20 cellular contexts compared by ENCODE assay signal in the genomic region with DNA sequence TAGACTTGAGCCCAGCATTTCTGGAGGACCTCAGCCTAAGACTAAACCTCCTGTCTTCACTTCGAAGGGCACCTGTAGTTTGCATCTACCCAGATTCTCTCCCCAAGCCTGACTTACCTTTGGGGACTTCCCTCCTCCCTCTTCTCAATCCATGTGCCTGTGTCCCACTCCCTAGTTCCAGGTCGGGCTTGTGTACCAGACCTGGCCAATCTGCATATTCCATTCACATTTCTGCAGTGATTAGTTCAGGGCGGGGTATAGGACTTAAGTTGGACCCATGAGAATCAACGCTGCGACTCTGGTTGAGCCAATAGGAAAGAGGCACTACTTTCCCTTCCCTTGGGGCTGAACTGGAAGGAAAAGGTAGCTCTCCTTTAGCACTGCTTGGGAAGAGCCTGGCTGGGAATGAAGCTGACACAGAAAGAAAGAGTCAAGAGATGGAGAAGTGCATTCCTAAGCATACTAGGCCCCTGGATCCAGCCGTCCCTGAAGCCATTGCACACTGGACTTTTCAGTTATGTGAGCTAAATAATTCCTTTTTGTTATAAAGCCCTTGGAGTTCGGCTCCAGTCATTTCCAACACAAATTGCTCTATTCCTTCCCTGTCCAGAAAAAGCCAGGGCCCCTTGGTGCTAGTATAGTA. TPM values are rescaled to one million over a fixed set of nuclear protein-coding genes. Genes with fewer than 3 reads are reported as not detected.
DNase-seq lines count a peak whose midpoint lies in the region; ATAC-seq, FAIRE-seq and TF ChIP-seq lines count a peak whose summit lies in the region.
"Had no signal": no experiment of that assay in that cellular context is flagged by ENCODE, and none has a peak within 500 bp of the region (broad histone marks: within the 10 kb centered on the region; RNA-seq: fewer than 3 reads in every experiment).

No MANE protein-coding gene starts in this region.

- TF ChIP-seq CTCF in HepG2 (CRISPR knock-in tag; IDR thresholded peaks at IDR 0.05) (no peak), right lobe of liver (IDR thresholded peaks at IDR 0.05) (no peak), kidney (IDR thresholded peaks at IDR 0.05; ENCODE audit: borderline replicate concordance, extremely low read depth, insufficient read depth) (no peak), type B pancreatic cell (conservative IDR thresholded peaks at IDR 0.05) (no peak), right atrium auricular region (IDR thresholded peaks at IDR 0.05) (no peak)

- POLR2A ChIA-PET in HepG2 (lab: Yijun Ruan, JAX): interaction anchor here (1.0 to 5.7 kb wide), 4 partner anchors 13 to 139 kb away, joined by 3 to 54 read pairs (median 5); partner anchors contain the start of gene NOL3
- POLR2A ChIA-PET in activated CD4-positive, alpha-beta memory T cell treated with anti-CD3 and anti-CD28 coated beads for 36 hours (lab: Charles Lee): interaction anchor here (0.5 to 1.4 kb wide), 5 partner anchors 12 to 144 kb away, joined by 3 to 6 read pairs (median 3); no protein-coding TSS in a partner anchor

- peaks cover 3% of the 10 kb centered on the region for H3K27me3 Mint-ChIP-seq in activated CD4-positive, alpha-beta memory T cell treated with anti-CD3 and anti-CD28 coated beads for 36 hours
- H3K27me3 Mint-ChIP-seq in type B pancreatic cell: peaks cover 89% of the 10 kb centered on the region

- no peak overlapping the region for H3K4me3 Mint-ChIP-seq in activated CD4-positive, alpha-beta memory T cell treated with anti-CD3 and anti-CD28 coated beads for 36 hours
- H3K4me3 Mint-ChIP-seq in type B pancreatic cell: peak overlapping the region; percentile 30

- H3K4me2 ChIP-seq in HepG2 (ENCODE audit: low read depth, low read length): 0 out of 2 replicates have a peak overlapping the region, but pooled peaks have one; percentile 26

- H3K9me3 ChIP-seq in HepG2 (ENCODE audit: low read length) (no peaks in the 10 kb centered on the region), right lobe of liver (no peaks in the 10 kb centered on the region), kidney (ENCODE audit: control insufficient read depth in 1 of 2, low read length in 2 of 2) (no peaks in the 10 kb centered on the region), right atrium auricular region (no peaks in the 10 kb centered on the region)
- H3K9me3 ChIP-seq: heart right ventricle, mucosa of descending colon, tibial nerve had no signal

- intact Hi-C loops in HepG2 (cut with micrococcal nuclease; ENCODE audit: unreplicated experiment): loop anchor here (5.0 to 10.0 kb wide), 2 partner anchors 200 to 262 kb away; no protein-coding TSS in a partner anchor
- intact Hi-C loops in right lobe of liver (cut with DNase I): loop anchor here (5.0 to 10.0 kb wide), 4 partner anchors 52 to 185 kb away; partner anchors contain the start of gene PHAF1 (in 1 of the 2)
- intact Hi-C loops in activated CD4-positive, alpha-beta memory T cell treated with anti-CD3 and anti-CD28 coated beads for 36 hours (cut with micrococcal nuclease): loop anchor here (5.0 kb wide), 1 partner anchor 50 kb away; the partner anchor contains the start of gene PHAF1
- intact Hi-C loops in kidney (cut with DNase I): no loop called here

- no peaks in the 10 kb centered on the region for H3K79me2 ChIP-seq in HepG2 (ENCODE audit: insufficient read depth, low read length)

- no peaks in the 10 kb centered on the region for H3K9me3 Mint-ChIP-seq in activated CD4-positive, alpha-beta memory T cell treated with anti-CD3 and anti-CD28 coated beads for 36 hours
- H3K9me3 Mint-ChIP-seq in type B pancreatic cell: no peaks in the 10 kb centered on the region

- no peak overlapping the region for H2AFZ ChIP-seq in HepG2 (ENCODE audit: low read length)

- H3K27ac ChIP-seq in HepG2 (ENCODE audit: extremely low read length, insufficient read depth, low read length) (no peak overlapping the region), right lobe of liver (no peak overlapping the region), kidney (ENCODE audit: low read depth in 2 of 2, low read length in 2 of 2) (no peak overlapping the region), right atrium auricular region (no peak overlapping the region)
- H3K27ac ChIP-seq: SK-N-MC, tibial nerve had no signal

- CTCF ChIA-PET in HepG2 (lab: Yijun Ruan, JAX; ENCODE audit: low intra/inter-chr PET ratio, low total read pairs): interaction anchor here (2.4 kb wide), 1 partner anchor 140 kb away, joined by 28 read pairs; no protein-coding TSS in a partner anchor
- CTCF ChIA-PET in activated CD4-positive, alpha-beta memory T cell treated with anti-CD3 and anti-CD28 coated beads for 36 hours (lab: Charles Lee): interaction anchor here (0.6 to 14.8 kb wide), 13 partner anchors 12 to 203 kb away, joined by 3 to 350 read pairs (median 7); partner anchors contain the start of genes CES3, MATCAP1 and NOL3

- BruUV-seq in HepG2 (replicated peaks; lab: Mats Ljungman, UMichigan): no TSS peak

- H3K36me3 Mint-ChIP-seq in activated CD4-positive, alpha-beta memory T cell treated with anti-CD3 and anti-CD28 coated beads for 36 hours: peaks cover 12% of the 10 kb centered on the region
- H3K36me3 Mint-ChIP-seq in type B pancreatic cell: no peaks in the 10 kb centered on the region

- no peaks in the 10 kb centered on the region for H4K20me1 ChIP-seq in HepG2 (ENCODE audit: insufficient read depth, low read length)

- H3K4me3 ChIP-seq in HepG2 (replicated peaks in 1 of 3; ENCODE audit: insufficient read depth in 1 of 3, low read depth in 2 of 3, low read length in 3 of 3): no peak overlapping the region
- H3K4me3 ChIP-seq in right lobe of liver: no peak overlapping the region
- no peak overlapping the region for H3K4me3 ChIP-seq in kidney (ENCODE audit: low read length in 2 of 2)
- H3K4me3 ChIP-seq in right atrium auricular region: no peak overlapping the region
- H3K4me3 ChIP-seq: heart right ventricle, mucosa of descending colon, SK-N-MC, tibial nerve had no signal

- TF ChIP-seq EP300 in HepG2 (IDR thresholded peaks at IDR 0.05; ENCODE audit: low read depth in 2 of 2, low read length in 2 of 2): no peak
- no peak for TF ChIP-seq EP300 in HepG2 (CRISPR knock-in tag; IDR thresholded peaks at IDR 0.05; ENCODE audit: borderline replicate concordance)

- H3K4me1 Mint-ChIP-seq in activated CD4-positive, alpha-beta memory T cell treated with anti-CD3 and anti-CD28 coated beads for 36 hours (ENCODE audit: low read depth): peaks cover 61% of the 10 kb centered on the region
- H3K4me1 Mint-ChIP-seq in type B pancreatic cell (ENCODE audit: unreplicated experiment): peaks cover 3% of the 10 kb centered on the region

- 33% methylated on average over 7 of the region's 7 CpGs for WGBS in HepG2 (ENCODE audit: low lambda C conversion rate)
- 82% methylated on average over 7 of the region's 7 CpGs for WGBS in right lobe of liver (ENCODE audit: insufficient coverage, low coverage, low lambda C conversion rate, missing lambda C conversion rate)

- in situ Hi-C loops in HepG2 (cut with HindIII; ENCODE audit: extremely low pct_ligation_motif_present, low pct_unique_long_range_greater_than_20kb): loop anchor here (5.0 kb wide), 2 partner anchors 140 to 180 kb away; no protein-coding TSS in a partner anchor

- TF ChIP-seq RAD21 in HepG2 (CRISPR knock-in tag; IDR thresholded peaks at IDR 0.05): no peak

- FAIRE-seq in HepG2 (lab: Jason Lieb, UNC) (no peak), kidney (lab: Jason Lieb, UNC) (no peak)
- FAIRE-seq: astrocyte, GM18507 had no signal

- TF ChIP-seq POLR2A in HepG2 (IDR thresholded peaks at IDR 0.05; ENCODE audit: insufficient read depth in 1 of 2, low read depth in 2 of 2, low read length in 2 of 2): no peak
- no peak for TF ChIP-seq POLR2A in right lobe of liver (IDR thresholded peaks at IDR 0.05)

- DNase-seq in HepG2 (ENCODE audit: low spot score) (no peak), right lobe of liver (no peak), kidney (peak; percentile 15), type B pancreatic cell (ENCODE audit: extremely low spot score, unreplicated experiment) (no peak), right atrium auricular region (ENCODE audit: low spot score) (no peak), OCI-M1 (lab: John Stamatoyannopoulos, UW) (no peak)
- no peak for DNase-seq in activated CD4-positive, alpha-beta memory T cell treated with anti-CD3 and anti-CD28 coated beads for 36 hours
- DNase-seq: activated effector memory CD4-positive, alpha-beta T cell treated with anti-CD3 and anti-CD28 coated beads, Interleukin-2, amount 50 U/mL, for 16 hours; EL; heart right ventricle; NCI-H2029; NCI-H345; stimulated activated naive CD4-positive, alpha-beta T cell treated with Interleukin-2 at 50 U/mL for 16 hours had no signal

- H3K36me3 ChIP-seq in HepG2 (replicated peaks in 1 of 2; ENCODE audit: control insufficient read depth in 1 of 2, insufficient read depth in 2 of 2, low read length in 2 of 2) (no peaks in the 10 kb centered on the region), right lobe of liver (no peaks in the 10 kb centered on the region), kidney (ENCODE audit: control insufficient read depth in 1 of 2, insufficient read depth in 2 of 2, low read length in 2 of 2) (no peaks in the 10 kb centered on the region), right atrium auricular region (no peaks in the 10 kb centered on the region)
- H3K36me3 ChIP-seq: tibial nerve had no signal

- peak overlapping the region; percentile 95 for H3K27ac Mint-ChIP-seq in activated CD4-positive, alpha-beta memory T cell treated with anti-CD3 and anti-CD28 coated beads for 36 hours
- H3K27ac Mint-ChIP-seq in type B pancreatic cell: peak overlapping the region; percentile 23

- H3K27me3 ChIP-seq in HepG2 (ENCODE audit: control insufficient read depth in 1 of 2, insufficient read depth in 2 of 2, low read length in 2 of 2): peaks cover 4% of the 10 kb centered on the region in 2 experiments; a peak in 2 of 5 replicates
- H3K27me3 ChIP-seq in right lobe of liver: no peaks in the 10 kb centered on the region
- H3K27me3 ChIP-seq in right atrium auricular region: no peaks in the 10 kb centered on the region

- H3K9ac ChIP-seq in HepG2 (ENCODE audit: insufficient read depth, low read depth, low read length) (no peak overlapping the region), kidney (ENCODE audit: low read length in 2 of 2) (no peak overlapping the region)

- ATAC-seq in HepG2: no peak
- ATAC-seq in right lobe of liver: no peak
- ATAC-seq in GM21529 (IDR thresholded peaks at IDR 0.05; ENCODE audit: unreplicated experiment): no peak
- ATAC-seq: heart right ventricle, mucosa of descending colon, sciatic nerve had no signal

- H3K4me1 ChIP-seq in HepG2 (ENCODE audit: insufficient read depth, low read length) (peaks cover 45% of the 10 kb centered on the region), right lobe of liver (peaks cover 0 to 21% (median 7%) of the 10 kb centered on the region in 4 donors), kidney (ENCODE audit: control insufficient read depth in 1 of 2, insufficient read depth in 1 of 2, low read depth in 1 of 2, low read length in 2 of 2) (peaks cover 6 to 24% of the 10 kb centered on the region in 2 donors), right atrium auricular region (peaks cover 0 to 36% of the 10 kb centered on the region in 2 donors)

RNA-seq across cellular contexts. Expression of gene TRADD, which starts 2.5 kb away (rescaled TPM):
- 6.2 and 7.8 TPM in 2 replicates for total RNA-seq in HepG2 (2016; rRNA removed; fragmentation: Illumina TruSeq; extraction: Trizol)
- 3.2 TPM in 2 replicates for total RNA-seq in HepG2 (2016; cell fraction: cytosol; rRNA removed; fragmentation: Illumina TruSeq; extraction: Trizol; ENCODE audit: low read depth)
- total RNA-seq in HepG2 (2016; cell fraction: insoluble cytoplasmic fraction; rRNA removed; fragmentation: Illumina TruSeq; extraction: Trizol): 6.8 and 9.0 TPM in 2 replicates
- total RNA-seq in HepG2 (2016; cell fraction: membrane; rRNA removed; fragmentation: Illumina TruSeq; extraction: Trizol): 4.6 and 4.9 TPM in 2 replicates
- 4.8 and 4.9 TPM in 2 replicates for total RNA-seq in HepG2 (2016; cell fraction: nucleus; rRNA removed; fragmentation: Illumina TruSeq; extraction: Trizol)
- 8.2 and 10.3 TPM in 2 replicates for polyA plus RNA-seq in HepG2 (2011; rRNA removed)
- polyA plus RNA-seq in HepG2 (2011; cell fraction: cytosol; rRNA removed): 9.8 and 13.8 TPM in 2 replicates
- polyA plus RNA-seq in HepG2 (2011; cell fraction: nucleus; rRNA removed): 22.9 and 28.2 TPM in 2 replicates
- polyA plus RNA-seq in HepG2 (2012): 5.3 TPM in 2 replicates
- polyA plus RNA-seq in HepG2 (2016; cell fraction: cytosol; fragmentation: Illumina TruSeq; extraction: Trizol; ENCODE audit: low read depth): 3.1 and 3.6 TPM in 2 replicates
- polyA plus RNA-seq in HepG2 (2016; cell fraction: insoluble cytoplasmic fraction; fragmentation: Illumina TruSeq; extraction: Trizol; ENCODE audit: low read depth): 5.3 and 5.9 TPM in 2 replicates
- 3.2 and 3.8 TPM in 2 replicates for polyA plus RNA-seq in HepG2 (2016; cell fraction: membrane; fragmentation: Illumina TruSeq; extraction: Trizol; ENCODE audit: low read depth)
- polyA plus RNA-seq in HepG2 (2016; cell fraction: nucleus; fragmentation: Illumina TruSeq; extraction: Trizol; ENCODE audit: insufficient read depth, low read depth): 11.5 and 13.8 TPM in 2 replicates
- 3.4 and 5.6 TPM in 2 replicates for polyA minus RNA-seq in HepG2 (2011; rRNA and poly(A)+ RNA removed; ENCODE audit: low replicate concordance)
- polyA minus RNA-seq in HepG2 (2011; cell fraction: cytosol; rRNA and poly(A)+ RNA removed): 4.1 and 5.0 TPM in 2 replicates
- 5.0 TPM in 2 replicates for polyA minus RNA-seq in HepG2 (2011; cell fraction: nucleus; rRNA and poly(A)+ RNA removed)
- total RNA-seq in right lobe of liver: 10 to 100 TPM in 4 of 6 experiments, 1 to 10 TPM in 2; 9.5 to 16.3 (median 10.6) TPM
- 10 to 100 TPM; 41.7 to 43.2 TPM for total RNA-seq in activated CD4-positive, alpha-beta memory T cell treated with anti-CD3 and anti-CD28 coated beads for 36 hours
- total RNA-seq in kidney: 27.1 TPM
- polyA plus RNA-seq in kidney (ENCODE audit: insufficient read depth, low read depth, low replicate concordance): 30.2 TPM
- 6.2 and 14.8 TPM in 2 replicates for total RNA-seq in type B pancreatic cell (ENCODE audit: low replicate concordance)
- 10 to 100 TPM; 12.8 to 16.1 TPM for total RNA-seq in right atrium auricular region

RNA-seq across cellular contexts. Expression of gene FBXL8, which starts 2.5 kb away (rescaled TPM):
- total RNA-seq in HepG2 (2016; rRNA removed; fragmentation: Illumina TruSeq; extraction: Trizol) (1.5 and 3.9 TPM in 2 replicates), right lobe of liver (10 to 100 TPM in 4 of 6 experiments, 1 to 10 TPM in 2; 6.1 to 15.0 (median 11.6) TPM), kidney (19.8 TPM), type B pancreatic cell (ENCODE audit: low replicate concordance) (4.5 and 9.2 TPM in 2 replicates), right atrium auricular region (10 to 100 TPM in 1 of 2 donors, 1 to 10 TPM in 1; 9.5 to 11.6 TPM)
- 0.81 and 0.88 TPM in 2 replicates for total RNA-seq in HepG2 (2016; cell fraction: cytosol; rRNA removed; fragmentation: Illumina TruSeq; extraction: Trizol; ENCODE audit: low read depth)
- total RNA-seq in HepG2 (2016; cell fraction: insoluble cytoplasmic fraction; rRNA removed; fragmentation: Illumina TruSeq; extraction: Trizol): 1.2 and 3.5 TPM in 2 replicates
- total RNA-seq in HepG2 (2016; cell fraction: membrane; rRNA removed; fragmentation: Illumina TruSeq; extraction: Trizol): 1.9 and 2.3 TPM in 2 replicates
- total RNA-seq in HepG2 (2016; cell fraction: nucleus; rRNA removed; fragmentation: Illumina TruSeq; extraction: Trizol): 4.6 and 4.8 TPM in 2 replicates
- polyA plus RNA-seq in HepG2 (2011; rRNA removed) (9.3 and 10.9 TPM in 2 replicates), kidney (ENCODE audit: insufficient read depth, low read depth, low replicate concordance) (9.5 TPM)
- 3.2 and 6.0 TPM in 2 replicates for polyA plus RNA-seq in HepG2 (2011; cell fraction: cytosol; rRNA removed)
- 173 and 222 TPM in 2 replicates for polyA plus RNA-seq in HepG2 (2011; cell fraction: nucleus; rRNA removed)
- polyA plus RNA-seq in HepG2 (2012): 5.8 and 7.5 TPM in 2 replicates
- polyA plus RNA-seq in HepG2 (2016; cell fraction: cytosol; fragmentation: Illumina TruSeq; extraction: Trizol; ENCODE audit: low read depth): 0.17 and 0.29 TPM in 2 replicates
- polyA plus RNA-seq in HepG2 (2016; cell fraction: insoluble cytoplasmic fraction; fragmentation: Illumina TruSeq; extraction: Trizol; ENCODE audit: low read depth): 2.0 and 2.2 TPM in 2 replicates
- 0.58 and 0.92 TPM in 2 replicates for polyA plus RNA-seq in HepG2 (2016; cell fraction: membrane; fragmentation: Illumina TruSeq; extraction: Trizol; ENCODE audit: low read depth)
- polyA plus RNA-seq in HepG2 (2016; cell fraction: nucleus; fragmentation: Illumina TruSeq; extraction: Trizol; ENCODE audit: insufficient read depth, low read depth): 9.5 and 16.0 TPM in 2 replicates
- 4.6 and 9.2 TPM in 2 replicates for polyA minus RNA-seq in HepG2 (2011; rRNA and poly(A)+ RNA removed; ENCODE audit: low replicate concordance)
- 2.9 and 3.2 TPM in 2 replicates for polyA minus RNA-seq in HepG2 (2011; cell fraction: cytosol; rRNA and poly(A)+ RNA removed)
- polyA minus RNA-seq in HepG2 (2011; cell fraction: nucleus; rRNA and poly(A)+ RNA removed): 19.1 and 22.3 TPM in 2 replicates
- total RNA-seq in activated CD4-positive, alpha-beta memory T cell treated with anti-CD3 and anti-CD28 coated beads for 36 hours: 10 to 100 TPM; 24.1 to 25.7 TPM

RNA-seq across cellular contexts. Expression of gene B3GNT9, which starts 6.4 kb away (rescaled TPM):
- total RNA-seq in HepG2 (2016; rRNA removed; fragmentation: Illumina TruSeq; extraction: Trizol): 1.5 and 3.1 TPM in 2 replicates
- total RNA-seq in HepG2 (2016; cell fraction: cytosol; rRNA removed; fragmentation: Illumina TruSeq; extraction: Trizol; ENCODE audit: low read depth): 0.61 and 0.79 TPM in 2 replicates
- 1.5 and 2.9 TPM in 2 replicates for total RNA-seq in HepG2 (2016; cell fraction: insoluble cytoplasmic fraction; rRNA removed; fragmentation: Illumina TruSeq; extraction: Trizol)
- 1.8 and 2.1 TPM in 2 replicates for total RNA-seq in HepG2 (2016; cell fraction: membrane; rRNA removed; fragmentation: Illumina TruSeq; extraction: Trizol)
- 1.8 and 2.5 TPM in 2 replicates for total RNA-seq in HepG2 (2016; cell fraction: nucleus; rRNA removed; fragmentation: Illumina TruSeq; extraction: Trizol)
- polyA plus RNA-seq in HepG2 (2011; rRNA removed): 1.2 and 1.5 TPM in 2 replicates
- 1.4 and 1.9 TPM in 2 replicates for polyA plus RNA-seq in HepG2 (2011; cell fraction: cytosol; rRNA removed)
- 2.0 and 2.5 TPM in 2 replicates for polyA plus RNA-seq in HepG2 (2011; cell fraction: nucleus; rRNA removed)
- 0.80 and 0.82 TPM in 2 replicates for polyA plus RNA-seq in HepG2 (2012)
- 0.38 and 0.54 TPM in 2 replicates for polyA plus RNA-seq in HepG2 (2016; cell fraction: cytosol; fragmentation: Illumina TruSeq; extraction: Trizol; ENCODE audit: low read depth)
- 1.9 and 2.0 TPM in 2 replicates for polyA plus RNA-seq in HepG2 (2016; cell fraction: insoluble cytoplasmic fraction; fragmentation: Illumina TruSeq; extraction: Trizol; ENCODE audit: low read depth)
- polyA plus RNA-seq in HepG2 (2016; cell fraction: membrane; fragmentation: Illumina TruSeq; extraction: Trizol; ENCODE audit: low read depth): 1.3 and 1.7 TPM in 2 replicates
- 4.0 and 4.3 TPM in 2 replicates for polyA plus RNA-seq in HepG2 (2016; cell fraction: nucleus; fragmentation: Illumina TruSeq; extraction: Trizol; ENCODE audit: insufficient read depth, low read depth)
- polyA minus RNA-seq in HepG2 (2011; rRNA and poly(A)+ RNA removed; ENCODE audit: low replicate concordance): 2.8 and 8.7 TPM in 2 replicates
- polyA minus RNA-seq in HepG2 (2011; cell fraction: cytosol; rRNA and poly(A)+ RNA removed): 0.99 and 1.1 TPM in 2 replicates
- 0.99 and 1.7 TPM in 2 replicates for polyA minus RNA-seq in HepG2 (2011; cell fraction: nucleus; rRNA and poly(A)+ RNA removed)
- 1 to 10 TPM in 5 of 6 experiments, under 1 TPM in 1; 0.95 to 3.9 (median 1.7) TPM for total RNA-seq in right lobe of liver
- total RNA-seq in activated CD4-positive, alpha-beta memory T cell treated with anti-CD3 and anti-CD28 coated beads for 36 hours: 1 to 10 TPM; 5.1 to 5.6 TPM
- total RNA-seq in kidney: 16.7 TPM
- 12.1 TPM for polyA plus RNA-seq in kidney (ENCODE audit: insufficient read depth, low read depth, low replicate concordance)
- total RNA-seq in type B pancreatic cell (ENCODE audit: low replicate concordance): 9.7 and 11.0 TPM in 2 replicates
- 10 to 100 TPM; 12.2 to 31.6 TPM for total RNA-seq in right atrium auricular region

RNA-seq across cellular contexts. Expression of gene HSF4, which starts 7.3 kb away (rescaled TPM):
- total RNA-seq in HepG2 (2016; rRNA removed; fragmentation: Illumina TruSeq; extraction: Trizol) (0.41 and 3.5 TPM in 2 replicates), right lobe of liver (10 to 100 TPM; 10.4 to 44.1 (median 30.1) TPM), kidney (37.9 TPM), type B pancreatic cell (ENCODE audit: low replicate concordance) (10.4 and 11.1 TPM in 2 replicates), right atrium auricular region (100 to 1,000 TPM in 1 of 2 donors, 10 to 100 TPM in 1; 15.3 to 157 TPM)
- total RNA-seq in HepG2 (2016; cell fraction: cytosol; rRNA removed; fragmentation: Illumina TruSeq; extraction: Trizol; ENCODE audit: low read depth): 0.44 and 1.0 TPM in 2 replicates
- 0.79 and 3.2 TPM in 2 replicates for total RNA-seq in HepG2 (2016; cell fraction: insoluble cytoplasmic fraction; rRNA removed; fragmentation: Illumina TruSeq; extraction: Trizol)
- 0.59 and 0.68 TPM in 2 replicates for total RNA-seq in HepG2 (2016; cell fraction: membrane; rRNA removed; fragmentation: Illumina TruSeq; extraction: Trizol)
- 4.6 and 5.3 TPM in 2 replicates for total RNA-seq in HepG2 (2016; cell fraction: nucleus; rRNA removed; fragmentation: Illumina TruSeq; extraction: Trizol)
- polyA plus RNA-seq in HepG2 (2011; rRNA removed) (16.9 and 17.9 TPM in 2 replicates), kidney (ENCODE audit: insufficient read depth, low read depth, low replicate concordance) (26.7 TPM)
- 1.8 and 2.3 TPM in 2 replicates for polyA plus RNA-seq in HepG2 (2011; cell fraction: cytosol; rRNA removed)
- 319 and 364 TPM in 2 replicates for polyA plus RNA-seq in HepG2 (2011; cell fraction: nucleus; rRNA removed)
- polyA plus RNA-seq in HepG2 (2012): 12.3 and 18.7 TPM in 2 replicates
- polyA plus RNA-seq in HepG2 (2016; cell fraction: cytosol; fragmentation: Illumina TruSeq; extraction: Trizol; ENCODE audit: low read depth): 0.77 TPM in 1 of 2 replicates, not detected in the other
- 0.87 and 1.1 TPM in 2 replicates for polyA plus RNA-seq in HepG2 (2016; cell fraction: insoluble cytoplasmic fraction; fragmentation: Illumina TruSeq; extraction: Trizol; ENCODE audit: low read depth)
- 0.36 and 0.41 TPM in 2 replicates for polyA plus RNA-seq in HepG2 (2016; cell fraction: membrane; fragmentation: Illumina TruSeq; extraction: Trizol; ENCODE audit: low read depth)
- 18.4 and 20.6 TPM in 2 replicates for polyA plus RNA-seq in HepG2 (2016; cell fraction: nucleus; fragmentation: Illumina TruSeq; extraction: Trizol; ENCODE audit: insufficient read depth, low read depth)
- polyA minus RNA-seq in HepG2 (2011; rRNA and poly(A)+ RNA removed; ENCODE audit: low replicate concordance): 7.7 and 14.1 TPM in 2 replicates
- 1.1 TPM in 1 of 2 replicates, not detected in the other for polyA minus RNA-seq in HepG2 (2011; cell fraction: cytosol; rRNA and poly(A)+ RNA removed)
- polyA minus RNA-seq in HepG2 (2011; cell fraction: nucleus; rRNA and poly(A)+ RNA removed): 19.5 and 25.2 TPM in 2 replicates
- total RNA-seq in activated CD4-positive, alpha-beta memory T cell treated with anti-CD3 and anti-CD28 coated beads for 36 hours: 10 to 100 TPM; 34.8 to 36.1 TPM

RNA-seq across cellular contexts. Expression of gene NOL3, which starts 13.1 kb away (rescaled TPM):
- total RNA-seq in HepG2 (2016; rRNA removed; fragmentation: Illumina TruSeq; extraction: Trizol) (3.1 and 5.7 TPM in 2 replicates), right lobe of liver (10 to 100 TPM; 21.5 to 44.3 (median 28.1) TPM), kidney (36.4 TPM), type B pancreatic cell (ENCODE audit: low replicate concordance) (8.4 and 17.5 TPM in 2 replicates), right atrium auricular region (100 to 1,000 TPM in 1 of 2 donors, 10 to 100 TPM in 1; 87.5 to 103 TPM)
- total RNA-seq in HepG2 (2016; cell fraction: cytosol; rRNA removed; fragmentation: Illumina TruSeq; extraction: Trizol; ENCODE audit: low read depth): 0.91 and 1.1 TPM in 2 replicates
- 3.8 and 4.1 TPM in 2 replicates for total RNA-seq in HepG2 (2016; cell fraction: insoluble cytoplasmic fraction; rRNA removed; fragmentation: Illumina TruSeq; extraction: Trizol)
- 2.1 and 2.2 TPM in 2 replicates for total RNA-seq in HepG2 (2016; cell fraction: membrane; rRNA removed; fragmentation: Illumina TruSeq; extraction: Trizol)
- 2.7 and 3.0 TPM in 2 replicates for total RNA-seq in HepG2 (2016; cell fraction: nucleus; rRNA removed; fragmentation: Illumina TruSeq; extraction: Trizol)
- polyA plus RNA-seq in HepG2 (2011; rRNA removed) (20.5 and 23.3 TPM in 2 replicates), kidney (ENCODE audit: insufficient read depth, low read depth, low replicate concordance) (35.3 TPM)
- 9.2 and 14.1 TPM in 2 replicates for polyA plus RNA-seq in HepG2 (2011; cell fraction: cytosol; rRNA removed)
- 78.8 and 95.6 TPM in 2 replicates for polyA plus RNA-seq in HepG2 (2011; cell fraction: nucleus; rRNA removed)
- 23.5 and 26.3 TPM in 2 replicates for polyA plus RNA-seq in HepG2 (2012)
- polyA plus RNA-seq in HepG2 (2016; cell fraction: cytosol; fragmentation: Illumina TruSeq; extraction: Trizol; ENCODE audit: low read depth): 1.1 and 1.3 TPM in 2 replicates
- 3.6 TPM in 2 replicates for polyA plus RNA-seq in HepG2 (2016; cell fraction: insoluble cytoplasmic fraction; fragmentation: Illumina TruSeq; extraction: Trizol; ENCODE audit: low read depth)
- polyA plus RNA-seq in HepG2 (2016; cell fraction: membrane; fragmentation: Illumina TruSeq; extraction: Trizol; ENCODE audit: low read depth): 2.3 and 2.9 TPM in 2 replicates
- polyA plus RNA-seq in HepG2 (2016; cell fraction: nucleus; fragmentation: Illumina TruSeq; extraction: Trizol; ENCODE audit: insufficient read depth, low read depth): 18.2 and 26.0 TPM in 2 replicates
- polyA minus RNA-seq in HepG2 (2011; rRNA and poly(A)+ RNA removed; ENCODE audit: low replicate concordance): 5.4 and 16.0 TPM in 2 replicates
- 2.8 and 3.7 TPM in 2 replicates for polyA minus RNA-seq in HepG2 (2011; cell fraction: cytosol; rRNA and poly(A)+ RNA removed)
- polyA minus RNA-seq in HepG2 (2011; cell fraction: nucleus; rRNA and poly(A)+ RNA removed): 14.3 and 16.3 TPM in 2 replicates
- 10 to 100 TPM; 14.8 to 20.1 TPM for total RNA-seq in activated CD4-positive, alpha-beta memory T cell treated with anti-CD3 and anti-CD28 coated beads for 36 hours
